10 cellular contexts compared by ENCODE assay signal in the genomic region with DNA sequence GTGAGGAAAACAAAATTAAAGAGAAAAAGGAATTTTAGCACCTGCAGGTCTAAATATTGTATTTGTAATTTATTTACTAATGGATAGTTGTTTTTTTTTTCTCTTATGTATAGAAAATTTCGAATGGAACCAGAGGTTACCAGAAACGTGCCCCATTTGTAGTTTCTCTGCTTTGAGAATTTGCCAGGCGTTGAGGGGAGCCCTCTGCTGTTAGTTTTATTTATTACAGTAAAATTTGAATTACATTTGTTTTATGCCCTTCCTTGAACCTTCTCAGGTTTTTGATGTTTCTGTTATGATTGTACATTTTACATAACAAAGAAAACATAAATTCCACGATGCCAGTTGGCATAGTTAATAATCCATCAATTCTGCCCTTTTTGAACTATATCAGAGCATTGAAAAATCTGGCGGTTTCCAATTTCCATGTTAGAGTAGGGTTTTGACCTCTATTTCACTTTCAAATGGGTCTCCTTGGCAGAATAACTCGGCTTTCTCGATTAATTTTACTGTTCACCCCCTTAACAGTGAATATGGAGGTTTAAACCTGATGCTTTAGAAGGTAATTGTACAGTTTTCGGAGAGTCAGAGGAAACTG. TPM values are rescaled to one million over a fixed set of nuclear protein-coding genes. Genes with fewer than 3 reads are reported as not detected.
A peak's percentile ranks its signal among the peaks of the same experiment; 100 is the strongest.
DNase-seq lines count a peak whose midpoint lies in the region; ATAC-seq and TF ChIP-seq lines count a peak whose summit lies in the region.
"Had no signal": no experiment of that assay in that cellular context is flagged by ENCODE, and none has a peak within 500 bp of the region (broad histone marks: within the 10 kb centered on the region; RNA-seq: fewer than 3 reads in every experiment).

No MANE protein-coding gene starts in this region.

- TF ChIP-seq POLR2A in NB4 (IDR thresholded peaks at IDR 0.05; ENCODE audit: extremely low read depth, insufficient read length): no peak

- ATAC-seq in left lung (peak; percentile 65), HG03565 (IDR thresholded peaks at IDR 0.05; ENCODE audit: unreplicated experiment) (no peak), HG02798 (IDR thresholded peaks at IDR 0.05; ENCODE audit: poor library complexity, unreplicated experiment) (no peak)

- H3K4me1 ChIP-seq in left lung: no peaks in the 10 kb centered on the region

- intact Hi-C loops in left lung (cut with DNase I): loop anchor here in 1 of 2 donors (5.0 kb wide), 1 partner anchor 135 kb away; no protein-coding TSS in a partner anchor

- TF ChIP-seq CTCF in NB4 (IDR thresholded peaks at IDR 0.05; ENCODE audit: low read depth, low read length): peak; percentile 55
- peak; percentile 61 for TF ChIP-seq CTCF in astrocyte of the cerebellum (IDR thresholded peaks at IDR 0.05; ENCODE audit: low read depth, low read length, missing control alignments)
- TF ChIP-seq CTCF in left lung (IDR thresholded peaks at IDR 0.05): peak; percentile 31 to 54

- no peaks in the 10 kb centered on the region for H3K9me3 ChIP-seq in left lung
- H3K9me3 ChIP-seq: neutrophil had no signal

- no peaks in the 10 kb centered on the region for H3K27me3 ChIP-seq in left lung
- H3K27me3 ChIP-seq: neutrophil had no signal

- H3K4me3 ChIP-seq in NB4 (ENCODE audit: low read depth, low read length) (no peak overlapping the region), astrocyte of the cerebellum (ENCODE audit: low read depth, low read length) (no peak overlapping the region), left lung (no peak overlapping the region)

- DNase-seq in NCI-H82 (lab: John Stamatoyannopoulos, UW): peak; percentile 56
- no peak for DNase-seq in NCI-H82 treated with DMSO at 0.1 percent for 48 hours (lab: John Stamatoyannopoulos, UW; ENCODE audit: unreplicated experiment)
- peak; percentile 30 for DNase-seq in NB4 (ENCODE audit: low read depth)
- no peak for DNase-seq in astrocyte of the cerebellum (ENCODE audit: low read depth)
- no peak for DNase-seq in left lung
- DNase-seq in NCI-H128 (lab: John Stamatoyannopoulos, UW; ENCODE audit: unreplicated experiment): no peak

- in situ Hi-C loops in astrocyte of the cerebellum (cut with HindIII; ENCODE audit: low sequenced_read_pairs): no loop called here

- H3K36me3 ChIP-seq in left lung: no peaks in the 10 kb centered on the region
- H3K36me3 ChIP-seq: neutrophil had no signal

- no peak overlapping the region for H3K27ac ChIP-seq in left lung
- H3K27ac ChIP-seq: neutrophil had no signal

RNA-seq across cellular contexts. Expression of gene RFPL4B, which starts 35.1 kb away (rescaled TPM):
- not detected for total RNA-seq in left lung
- total RNA-seq: Daoy had no signal

RNA-seq across cellular contexts. Expression of gene LAMA4, which starts 57.7 kb away (rescaled TPM):
- 100 to 1,000 TPM in 1 of 2 donors, 10 to 100 TPM in 1; 87.5 to 152 TPM for total RNA-seq in left lung

Comparison
In these comparisons a context has a peak if more than half of its experiments do, and no peak if none do; other contexts are left out.
1. DNase-seq: peak in NCI-H82 (single experiment) and NB4 (single experiment); none in NCI-H82 treated with DMSO at 0.1 percent for 48 hours (single experiment), astrocyte of the cerebellum (single experiment), left lung (0 of 2) and NCI-H128 (single experiment).
2. Peak in every context shown above with its lines, with median percentiles within 50 percentile points of each other: CTCF ChIP-seq.